11 cellular contexts compared by ENCODE assay signal in genomic region chr5:139415221-139415861, GRCh38. TPM values are rescaled to one million over a fixed set of nuclear protein-coding genes. Genes with fewer than 3 reads are reported as not detected.
DNase-seq lines count a peak whose midpoint lies in the region; ATAC-seq and TF ChIP-seq lines count a peak whose summit lies in the region.
"Had no signal": no experiment of that assay in that cellular context is flagged by ENCODE, and none has a peak within 500 bp of the region (broad histone marks: within the 10 kb centered on the region; RNA-seq: fewer than 3 reads in every experiment).

No MANE protein-coding gene starts in this region.

- no peak overlapping the region for H3K4me2 ChIP-seq in hepatocyte

- no peaks in the 10 kb centered on the region for H3K9me2 ChIP-seq in hepatocyte (replicated peaks; ENCODE audit: insufficient read depth)

- 41% methylated on average over 8 of the region's 8 CpGs for WGBS in right cardiac atrium
- WGBS in hepatocyte (ENCODE audit: low lambda C conversion rate, missing lambda C conversion rate), result 91% methylated on average over 8 of the region's 8 CpGs

- peak overlapping the region; percentile 26 for H3K4me3 Mint-ChIP-seq in activated CD4-positive, alpha-beta T cell treated with anti-CD3 and anti-CD28 coated beads, Interleukin-2, amount 10 ng/mL, durations not matched to agents 7 days and 5 days

- in situ Hi-C loops in GM13976 (cut with MboI; ENCODE audit: low sequenced_read_pairs, unreplicated experiment), result loop anchor here (25.0 kb wide), 1 partner anchor 347 kb away; no protein-coding TSS in a partner anchor

- H3K27me3 Mint-ChIP-seq in activated CD4-positive, alpha-beta T cell treated with anti-CD3 and anti-CD28 coated beads, Interleukin-2, amount 10 ng/mL, durations not matched to agents 7 days and 5 days, result no peaks in the 10 kb centered on the region

- H3K9me3 ChIP-seq in right cardiac atrium (ENCODE audit: control insufficient read depth, low read length) (no peaks in the 10 kb centered on the region), MG63 (no peaks in the 10 kb centered on the region), hepatocyte (ENCODE audit: low read depth) (no peaks in the 10 kb centered on the region)
- H3K9me3 ChIP-seq: right lobe of liver had no signal

- intact Hi-C loops in right cardiac atrium (cut with DNase I), result loop anchor here in 1 of 4 donors (2.0 to 10.0 kb wide), 2 partner anchors 23 to 349 kb away; no protein-coding TSS in a partner anchor

- no peaks in the 10 kb centered on the region for H4K20me1 ChIP-seq in hepatocyte (ENCODE audit: insufficient read depth, poor library complexity, severe bottlenecking)

- POLR2A ChIA-PET in activated CD4-positive, alpha-beta T cell treated with anti-CD3 and anti-CD28 coated beads, Interleukin-2, amount 10 ng/mL, durations not matched to agents 7 days and 5 days (lab: Charles Lee), result interaction anchor here (1.0 kb wide), 1 partner anchor 67 kb away, joined by 3 read pairs; the partner anchor contains the start of gene STING1

- H3K79me2 ChIP-seq in hepatocyte, result no peaks in the 10 kb centered on the region

- no peaks in the 10 kb centered on the region for H3K9me3 Mint-ChIP-seq in activated CD4-positive, alpha-beta T cell treated with anti-CD3 and anti-CD28 coated beads, Interleukin-2, amount 10 ng/mL, durations not matched to agents 7 days and 5 days

- no peak overlapping the region for H2AFZ ChIP-seq in hepatocyte

- peak overlapping the region; percentile 76 for H3K27ac Mint-ChIP-seq in activated CD4-positive, alpha-beta T cell treated with anti-CD3 and anti-CD28 coated beads, Interleukin-2, amount 10 ng/mL, durations not matched to agents 7 days and 5 days

- TF ChIP-seq CTCF in GM13976 (IDR thresholded peaks at IDR 0.05; ENCODE audit: borderline replicate concordance, control extremely low read depth, extremely low read depth, insufficient read depth, missing control alignments) (no peak), hepatocyte (IDR thresholded peaks at IDR 0.05; ENCODE audit: poor library complexity) (no peak)

- H3K4me1 ChIP-seq in right cardiac atrium (ENCODE audit: control insufficient read depth, insufficient read depth, low read length) (peaks cover 12% of the 10 kb centered on the region), hepatocyte (ENCODE audit: insufficient read depth) (peaks cover 21% of the 10 kb centered on the region)
- H3K4me1 ChIP-seq: right lobe of liver had no signal

- peak; percentile 40 for DNase-seq in activated CD4-positive, alpha-beta T cell treated with anti-CD3 and anti-CD28 coated beads, Interleukin-2, amount 10 ng/mL, durations not matched to agents 7 days and 5 days
- DNase-seq in activated CD4-positive, alpha-beta T cell treated with anti-CD3 and anti-CD28 coated beads for 4 hours, result no peak
- DNase-seq in amygdala (lab: John Stamatoyannopoulos, UW) (peak in 54 of 56 donors; percentile 13 to 94 (median 76)), right cardiac atrium (peak in 2 of 3 donors; percentile 71 to 80), superior temporal gyrus (ENCODE audit: extremely low spot score) (peak; percentile 88), GM13976 (ENCODE audit: low spot score) (no peak), MG63 (no peak), hepatocyte (ENCODE audit: low spot score) (no peak)

- H3K36me3 Mint-ChIP-seq in activated CD4-positive, alpha-beta T cell treated with anti-CD3 and anti-CD28 coated beads, Interleukin-2, amount 10 ng/mL, durations not matched to agents 7 days and 5 days (ENCODE audit: low read depth), result peaks cover 5% of the 10 kb centered on the region

- H3K36me3 ChIP-seq in MG63 (no peaks in the 10 kb centered on the region), hepatocyte (replicated peaks; ENCODE audit: insufficient read depth, low read depth) (no peaks in the 10 kb centered on the region)
- H3K36me3 ChIP-seq: right lobe of liver had no signal

- CTCF ChIA-PET in activated CD4-positive, alpha-beta T cell treated with anti-CD3 and anti-CD28 coated beads, Interleukin-2, amount 10 ng/mL, durations not matched to agents 7 days and 5 days (lab: Charles Lee), result interaction anchor here (0.6 to 2.0 kb wide), 11 partner anchors 7 to 98 kb away, joined by 3 to 11 read pairs (median 4); partner anchors contain the start of genes SPATA24 and STING1

- peak overlapping the region; percentile 73 for H3K27ac ChIP-seq in right cardiac atrium (ENCODE audit: low read length)
- no peak overlapping the region for H3K27ac ChIP-seq in hepatocyte
- H3K27ac ChIP-seq: right lobe of liver had no signal

- H3K4me1 Mint-ChIP-seq in activated CD4-positive, alpha-beta T cell treated with anti-CD3 and anti-CD28 coated beads, Interleukin-2, amount 10 ng/mL, durations not matched to agents 7 days and 5 days, result peaks cover 58% of the 10 kb centered on the region

- H3K27me3 ChIP-seq in right cardiac atrium (ENCODE audit: control insufficient read depth, insufficient read depth), result no peaks in the 10 kb centered on the region
- no peaks in the 10 kb centered on the region; the same call in 1 of the 2 replicates for H3K27me3 ChIP-seq in MG63
- H3K27me3 ChIP-seq in hepatocyte, result no peaks in the 10 kb centered on the region
- H3K27me3 ChIP-seq: right lobe of liver had no signal

- peak; percentile 45 to 57 for ATAC-seq in right cardiac atrium

- H3K4me3 ChIP-seq in right cardiac atrium (ENCODE audit: low read length) (no peak overlapping the region), MG63 (no peak overlapping the region), hepatocyte (no peak overlapping the region)
- H3K4me3 ChIP-seq: right lobe of liver had no signal

RNA-seq across cellular contexts. Expression of gene SPATA24, which starts 11.5 kb away (rescaled TPM):
- total RNA-seq in activated CD4-positive, alpha-beta T cell treated with anti-CD3 and anti-CD28 coated beads, Interleukin-2, amount 10 ng/mL, durations not matched to agents 7 days and 5 days, result 1 to 10 TPM; 5.5 to 7.2 TPM
- total RNA-seq in right cardiac atrium (10 to 100 TPM in 3 of 4 donors, 1 to 10 TPM in 1; 9.8 to 25.4 (median 14.4) TPM), hepatocyte (2.6 and 6.3 TPM in 2 replicates)
- polyA plus RNA-seq in right cardiac atrium (34.6 TPM), hepatocyte (5.5 and 9.8 TPM in 2 replicates)
- 1.2 and 9.7 TPM in 2 replicates for total RNA-seq in MG63 (2014; rRNA removed; shearing (Covaris generic); ENCODE audit: low replicate concordance)

RNA-seq across cellular contexts. Expression of gene PROB1, which starts 20.4 kb away (rescaled TPM):
- total RNA-seq in activated CD4-positive, alpha-beta T cell treated with anti-CD3 and anti-CD28 coated beads, Interleukin-2, amount 10 ng/mL, durations not matched to agents 7 days and 5 days, result 1 to 10 TPM; 3.3 to 3.4 TPM
- total RNA-seq in right cardiac atrium (10 to 100 TPM; 24.8 to 38.5 (median 33.0) TPM), hepatocyte (0.63 and 0.68 TPM in 2 replicates)
- polyA plus RNA-seq in right cardiac atrium (22.2 TPM), hepatocyte (0.10 TPM in 1 of 2 replicates, not detected in the other)
- 0.13 TPM in 1 of 2 replicates, not detected in the other for total RNA-seq in MG63 (2014; rRNA removed; shearing (Covaris generic); ENCODE audit: low replicate concordance)

RNA-seq across cellular contexts. Expression of gene DNAJC18, which starts 24.0 kb away (rescaled TPM):
- 1 to 10 TPM; 4.5 to 6.8 TPM for total RNA-seq in activated CD4-positive, alpha-beta T cell treated with anti-CD3 and anti-CD28 coated beads, Interleukin-2, amount 10 ng/mL, durations not matched to agents 7 days and 5 days
- total RNA-seq in right cardiac atrium (10 to 100 TPM; 14.0 to 24.9 (median 15.2) TPM), hepatocyte (10.6 and 11.5 TPM in 2 replicates)
- polyA plus RNA-seq in right cardiac atrium (5.6 TPM), hepatocyte (13.6 and 14.4 TPM in 2 replicates)
- total RNA-seq in MG63 (2014; rRNA removed; shearing (Covaris generic); ENCODE audit: low replicate concordance), result not detected in 2 replicates

RNA-seq across cellular contexts. Expression of gene MZB1, which starts 25.6 kb away (rescaled TPM):
- total RNA-seq in activated CD4-positive, alpha-beta T cell treated with anti-CD3 and anti-CD28 coated beads, Interleukin-2, amount 10 ng/mL, durations not matched to agents 7 days and 5 days, result 10 to 100 TPM; 12.7 to 13.4 TPM
- total RNA-seq in right cardiac atrium (1 to 10 TPM in 2 of 4 donors, under 1 TPM in 2; 0.70 to 1.8 (median 1.1) TPM), hepatocyte (not detected in 2 replicates)
- polyA plus RNA-seq in right cardiac atrium (0.38 TPM), hepatocyte (0.30 TPM in 1 of 2 replicates, not detected in the other)
- not detected in 2 replicates for total RNA-seq in MG63 (2014; rRNA removed; shearing (Covaris generic); ENCODE audit: low replicate concordance)
- total RNA-seq: SK-MEL-5 had no signal

RNA-seq across cellular contexts. Expression of gene SLC23A1, which starts 32.2 kb away (rescaled TPM):
- total RNA-seq in activated CD4-positive, alpha-beta T cell treated with anti-CD3 and anti-CD28 coated beads, Interleukin-2, amount 10 ng/mL, durations not matched to agents 7 days and 5 days, result under 1 TPM; 0.75 to 0.77 TPM
- total RNA-seq in right cardiac atrium, result not detected
- polyA plus RNA-seq in right cardiac atrium, result 0.18 TPM
- not detected in 2 replicates for total RNA-seq in MG63 (2014; rRNA removed; shearing (Covaris generic); ENCODE audit: low replicate concordance)
- 13.4 and 19.6 TPM in 2 replicates for total RNA-seq in hepatocyte
- polyA plus RNA-seq in hepatocyte, result 3.0 and 3.3 TPM in 2 replicates
- total RNA-seq: SK-MEL-5, urinary bladder had no signal
- polyA plus RNA-seq: urinary bladder had no signal

Comparison
In these comparisons a context has a peak if more than half of its experiments do, and no peak if none do; other contexts are left out.
1. DNase-seq: peak in activated CD4-positive, alpha-beta T cell treated with anti-CD3 and anti-CD28 coated beads, Interleukin-2, amount 10 ng/mL, durations not matched to agents 7 days and 5 days (single experiment), amygdala (54 of 56), right cardiac atrium (2 of 3) and superior temporal gyrus (single experiment); none in activated CD4-positive, alpha-beta T cell treated with anti-CD3 and anti-CD28 coated beads for 4 hours (0 of 2), GM13976 (single experiment), MG63 (single experiment) and hepatocyte (single experiment).
2. RNA of gene PROB1, which starts 20.4 kb away (total RNA-seq): 24.8 to 38.5 TPM in right cardiac atrium; 3.3 to 3.4 TPM in activated CD4-positive, alpha-beta T cell treated with anti-CD3 and anti-CD28 coated beads, Interleukin-2, amount 10 ng/mL, durations not matched to agents 7 days and 5 days, 0.63 to 0.68 TPM in hepatocyte and 0.13 TPM in MG63; every median in the first group is over 4 times any median in the second.